ENCODE assay signal across 26 cellular contexts in genomic region chr5:140309706-140310249, GRCh38. TPM values are rescaled to one million over a fixed set of nuclear protein-coding genes. Genes with fewer than 3 reads are reported as not detected.
A peak's percentile ranks its signal among the peaks of the same experiment; 100 is the strongest.
DNase-seq lines count a peak whose midpoint lies in the region; ATAC-seq, FAIRE-seq and TF ChIP-seq lines count a peak whose summit lies in the region.
"Had no signal": no experiment of that assay in that cellular context is flagged by ENCODE, and none has a peak within 500 bp of the region (broad histone marks: within the 10 kb centered on the region; RNA-seq: fewer than 3 reads in every experiment).

No MANE protein-coding gene starts in this region.

- H2AFZ ChIP-seq in endothelial cell of umbilical vein (ENCODE audit: low read depth, low read length), result no peak overlapping the region
- peak overlapping the region; percentile 17 for H2AFZ ChIP-seq in parathyroid adenoma

- BruUV-seq in endothelial cell of umbilical vein (replicated peaks; lab: Mats Ljungman, UMichigan), result no TSS peak

- H3K4me3 Mint-ChIP-seq in CD14-positive monocyte, result no peak overlapping the region
- H3K4me3 Mint-ChIP-seq in stimulated activated effector memory CD8-positive, alpha-beta T cell treated with anti-CD3 and anti-CD28 coated beads, Interleukin-12 subunit alpha, Interleukin-12 subunit beta, amount 100 ng/mL, for 72 hours, result no peak overlapping the region
- H3K4me3 Mint-ChIP-seq: CD4-positive, CD25-positive, alpha-beta regulatory T cell had no signal

- no peaks in the 10 kb centered on the region for H3K9me1 ChIP-seq in endothelial cell of umbilical vein (replicated peaks; ENCODE audit: control insufficient read depth, extremely low read depth, insufficient read depth, low read length)

- H3K27ac ChIP-seq in SJSA1 (peak overlapping the region; percentile 62; the same call in 1 of the 2 replicates), endothelial cell of umbilical vein (ENCODE audit: insufficient read depth, low read depth, low read length) (peak overlapping the region; percentile 98), parathyroid adenoma (no peak overlapping the region)
- H3K27ac ChIP-seq: HL-60, KMS-11 had no signal

- CTCF ChIA-PET in endothelial cell of umbilical vein (lab: Charles Lee), result interaction anchor here (1.8 to 3.6 kb wide), 2 partner anchors 15 to 65 kb away, joined by 11 to 29 read pairs; no protein-coding TSS in a partner anchor

- POLR2A ChIA-PET in endothelial cell of umbilical vein (lab: Charles Lee), result interaction anchor here (4.3 kb wide), 1 partner anchor 35 kb away, joined by 33 read pairs; the partner anchor contains the start of gene HBEGF

- dilution Hi-C loops in endothelial cell of umbilical vein (cut with MboI; ENCODE audit: extremely low pct_ligation_motif_present, low sequenced_read_pairs), result no loop called here

- H3K36me3 Mint-ChIP-seq in CD14-positive monocyte, result peaks cover 0 to 3% of the 10 kb centered on the region in 2 donors
- H3K36me3 Mint-ChIP-seq in stimulated activated effector memory CD8-positive, alpha-beta T cell treated with anti-CD3 and anti-CD28 coated beads, Interleukin-12 subunit alpha, Interleukin-12 subunit beta, amount 100 ng/mL, for 72 hours, result no peaks in the 10 kb centered on the region
- H3K36me3 Mint-ChIP-seq: CD4-positive, CD25-positive, alpha-beta regulatory T cell had no signal

- no peak for ATAC-seq in HG03342 (IDR thresholded peaks at IDR 0.05; ENCODE audit: unreplicated experiment)
- ATAC-seq in stimulated activated effector memory CD8-positive, alpha-beta T cell treated with anti-CD3 and anti-CD28 coated beads, Interleukin-12 subunit alpha, Interleukin-12 subunit beta, amount 100 ng/mL, for 72 hours, result no peak
- ATAC-seq: HepG2, Right ventricle myocardium inferior had no signal

- no peak for FAIRE-seq in endothelial cell of umbilical vein (lab: Jason Lieb, UNC)
- FAIRE-seq: HepG2, RCC 7860 had no signal

- H3K36me3 ChIP-seq in SJSA1 (no peaks in the 10 kb centered on the region), endothelial cell of umbilical vein (ENCODE audit: control insufficient read depth in 2 of 2, extremely low read depth in 1 of 2, insufficient read depth in 2 of 2, low read length in 2 of 2) (no peaks in the 10 kb centered on the region), parathyroid adenoma (ENCODE audit: control insufficient read depth, insufficient read depth, low read length) (no peaks in the 10 kb centered on the region)
- H3K36me3 ChIP-seq: BE2C had no signal

- TF ChIP-seq POLR2A in endothelial cell of umbilical vein (IDR thresholded peaks at IDR 0.05; ENCODE audit: low read depth, low read length), result no peak

- H3K4me2 ChIP-seq in endothelial cell of umbilical vein (ENCODE audit: insufficient read depth, low read length), result no peak overlapping the region
- H3K4me2 ChIP-seq in parathyroid adenoma (ENCODE audit: low read length), result no peak overlapping the region
- H3K4me2 ChIP-seq: KMS-11 had no signal

- H3K9ac ChIP-seq in endothelial cell of umbilical vein (replicated peaks; ENCODE audit: extremely low read depth, insufficient read depth, low read length) (no peak overlapping the region), parathyroid adenoma (no peak overlapping the region)
- H3K9ac ChIP-seq: KMS-11 had no signal

- H3K79me2 ChIP-seq in endothelial cell of umbilical vein (ENCODE audit: control insufficient read depth, insufficient read depth, low read length), result no peaks in the 10 kb centered on the region
- H3K79me2 ChIP-seq in parathyroid adenoma, result no peaks in the 10 kb centered on the region

- H3K27me3 Mint-ChIP-seq in CD14-positive monocyte (ENCODE audit: low read depth in 3 of 3), result peaks cover 0 to 2% (median 1%) of the 10 kb centered on the region in 3 donors

- H3K4me1 ChIP-seq in SJSA1 (replicated peaks) (peaks cover 43% of the 10 kb centered on the region), endothelial cell of umbilical vein (ENCODE audit: control insufficient read depth, extremely low read depth, insufficient read depth, low read length) (peaks cover 40% of the 10 kb centered on the region), parathyroid adenoma (peaks cover 30% of the 10 kb centered on the region)
- H3K4me1 ChIP-seq: BE2C had no signal

- H3K27ac Mint-ChIP-seq in CD14-positive monocyte, result peak overlapping the region in 4 of 7 donors; percentile 7 to 39 (median 26)
- no peak overlapping the region for H3K27ac Mint-ChIP-seq in stimulated activated effector memory CD8-positive, alpha-beta T cell treated with anti-CD3 and anti-CD28 coated beads, Interleukin-12 subunit alpha, Interleukin-12 subunit beta, amount 100 ng/mL, for 72 hours
- H3K27ac Mint-ChIP-seq: CD4-positive, CD25-positive, alpha-beta regulatory T cell had no signal

- DNase-seq in CD14-positive monocyte (ENCODE audit: low spot score) (no peak), SJSA1 (ENCODE audit: low read depth in 1 of 2, low spot score in 2 of 2) (no peak), endothelial cell of umbilical vein (ENCODE audit: low read depth, low spot score) (no peak), GF-D8 (lab: John Stamatoyannopoulos, UW) (no peak), NK-92 (lab: John Stamatoyannopoulos, UW; ENCODE audit: unreplicated experiment) (no peak)
- no peak for DNase-seq in stimulated activated effector memory CD8-positive, alpha-beta T cell treated with anti-CD3 and anti-CD28 coated beads, Interleukin-12 subunit alpha, Interleukin-12 subunit beta, amount 100 ng/mL, for 72 hours (ENCODE audit: low spot score in 2 of 2)
- DNase-seq: BE2C; CD4-positive, CD25-positive, alpha-beta regulatory T cell; COR-L47; DMS79; H7; NCI-H1092 treated with DMSO at 0.1 percent for 48 hours; NCI-H1436 treated with DMSO at 0.1 percent for 48 hours; NCI-H1930; NCI-H226; NCI-H510A treated with DMSO at 0.1 percent for 48 hours; NCI-H748 treated with DMSO at 0.1 percent for 48 hours; NK-92 treated with Interleukin-12 subunit alpha and Interleukin-12 subunit beta, amount 100 ng/mL, for 24 hours had no signal

- no peaks in the 10 kb centered on the region for H3K9me3 ChIP-seq in SJSA1 (replicated peaks)
- no peaks in the 10 kb centered on the region for H3K9me3 ChIP-seq in endothelial cell of umbilical vein (replicated peaks; ENCODE audit: control insufficient read depth, insufficient read depth, low read length)
- H3K9me3 ChIP-seq in parathyroid adenoma (ENCODE audit: control insufficient read depth, low read length), result no peaks in the 10 kb centered on the region
- H3K9me3 ChIP-seq: BE2C had no signal

- intact Hi-C loops in CD14-positive monocyte (cut with micrococcal nuclease), result loop anchor here (5.0 kb wide), 2 partner anchors 33 to 37 kb away; no protein-coding TSS in a partner anchor
- intact Hi-C loops in endothelial cell of umbilical vein (cut with micrococcal nuclease), result no loop called here

- no peaks in the 10 kb centered on the region for H4K20me1 ChIP-seq in endothelial cell of umbilical vein (replicated peaks; ENCODE audit: control insufficient read depth, extremely low read depth, insufficient read depth, low read length)

- H3K4me1 Mint-ChIP-seq in CD14-positive monocyte, result peaks cover 43% of the 10 kb centered on the region
- peaks cover 8% of the 10 kb centered on the region for H3K4me1 Mint-ChIP-seq in stimulated activated effector memory CD8-positive, alpha-beta T cell treated with anti-CD3 and anti-CD28 coated beads, Interleukin-12 subunit alpha, Interleukin-12 subunit beta, amount 100 ng/mL, for 72 hours
- H3K4me1 Mint-ChIP-seq: CD4-positive, CD25-positive, alpha-beta regulatory T cell had no signal

- no peaks in the 10 kb centered on the region for H3K9me3 Mint-ChIP-seq in CD14-positive monocyte
- H3K9me3 Mint-ChIP-seq in stimulated activated effector memory CD8-positive, alpha-beta T cell treated with anti-CD3 and anti-CD28 coated beads, Interleukin-12 subunit alpha, Interleukin-12 subunit beta, amount 100 ng/mL, for 72 hours, result no peaks in the 10 kb centered on the region
- H3K9me3 Mint-ChIP-seq: CD4-positive, CD25-positive, alpha-beta regulatory T cell had no signal

- H3K27me3 ChIP-seq in SJSA1 (replicated peaks), result no peaks in the 10 kb centered on the region
- no peaks in the 10 kb centered on the region for H3K27me3 ChIP-seq in endothelial cell of umbilical vein (ENCODE audit: control insufficient read depth in 2 of 2, insufficient read depth in 2 of 2, low read length in 2 of 2)
- H3K27me3 ChIP-seq in parathyroid adenoma (ENCODE audit: control insufficient read depth, insufficient read depth, low read length), result no peaks in the 10 kb centered on the region
- H3K27me3 ChIP-seq: BE2C had no signal

- TF ChIP-seq CTCF in CD14-positive monocyte (IDR thresholded peaks at IDR 0.05) (no peak), endothelial cell of umbilical vein (IDR thresholded peaks at IDR 0.05; ENCODE audit: extremely low read depth in 1 of 2, insufficient read depth in 1 of 2, low read depth in 1 of 2, low read length in 2 of 2) (no peak), parathyroid adenoma (IDR thresholded peaks at IDR 0.05) (no peak)

- no peak overlapping the region for H3K4me3 ChIP-seq in SJSA1
- no peak overlapping the region for H3K4me3 ChIP-seq in endothelial cell of umbilical vein (replicated peaks in 1 of 3; ENCODE audit: insufficient read depth in 1 of 3, low read depth in 1 of 3, low read length in 3 of 3)
- H3K4me3 ChIP-seq in parathyroid adenoma (ENCODE audit: low read depth, low read length), result no peak overlapping the region

RNA-seq across cellular contexts. Expression of gene PFDN1, which starts 6.9 kb away (rescaled TPM):
- 100 to 1,000 TPM in 1 of 2 donors, 10 to 100 TPM in 1; 82.2 to 105 TPM for polyA plus RNA-seq in CD14-positive monocyte
- total RNA-seq in SJSA1 (2014; rRNA removed; shearing (Covaris generic)), result 200 and 218 TPM in 2 replicates
- 107 and 108 TPM in 2 replicates for total RNA-seq in endothelial cell of umbilical vein
- polyA plus RNA-seq in endothelial cell of umbilical vein, result 156 and 158 TPM in 2 replicates
- polyA plus RNA-seq in endothelial cell of umbilical vein (2011; cell fraction: cytosol; rRNA removed), result 180 and 203 TPM in 2 replicates
- polyA plus RNA-seq in endothelial cell of umbilical vein (2011; cell fraction: nucleus; rRNA removed), result 69.6 and 71.7 TPM in 2 replicates
- polyA plus RNA-seq in endothelial cell of umbilical vein (2012), result 141 and 266 TPM in 2 replicates
- polyA minus RNA-seq in endothelial cell of umbilical vein, result 115 and 149 TPM in 2 replicates
- polyA minus RNA-seq in endothelial cell of umbilical vein (2011; cell fraction: cytosol; rRNA and poly(A)+ RNA removed), result 25.7 TPM
- polyA minus RNA-seq in endothelial cell of umbilical vein (2011; cell fraction: nucleus; rRNA and poly(A)+ RNA removed), result 29.2 and 44.5 TPM in 2 replicates

RNA-seq across cellular contexts. Expression of gene HBEGF, which starts 36.6 kb away (rescaled TPM):
- polyA plus RNA-seq in CD14-positive monocyte, result 10 to 100 TPM; 25.2 to 31.6 TPM
- total RNA-seq in SJSA1 (2014; rRNA removed; shearing (Covaris generic)), result 44.2 and 46.9 TPM in 2 replicates
- total RNA-seq in endothelial cell of umbilical vein, result 33.2 and 35.3 TPM in 2 replicates
- polyA plus RNA-seq in endothelial cell of umbilical vein, result 62.9 and 79.8 TPM in 2 replicates
- polyA plus RNA-seq in endothelial cell of umbilical vein (2011; cell fraction: cytosol; rRNA removed), result 79.4 and 88.5 TPM in 2 replicates
- polyA plus RNA-seq in endothelial cell of umbilical vein (2011; cell fraction: nucleus; rRNA removed), result 126 and 162 TPM in 2 replicates
- polyA plus RNA-seq in endothelial cell of umbilical vein (2012), result 38.6 and 57.3 TPM in 2 replicates
- polyA minus RNA-seq in endothelial cell of umbilical vein, result 33.7 and 35.1 TPM in 2 replicates
- 1.2 TPM for polyA minus RNA-seq in endothelial cell of umbilical vein (2011; cell fraction: cytosol; rRNA and poly(A)+ RNA removed)
- 54.6 and 68.6 TPM in 2 replicates for polyA minus RNA-seq in endothelial cell of umbilical vein (2011; cell fraction: nucleus; rRNA and poly(A)+ RNA removed)
- polyA plus RNA-seq: CD4-positive, CD25-positive, alpha-beta regulatory T cell had no signal

RNA-seq across cellular contexts. Expression of gene SLC4A9, which starts 50.2 kb away (rescaled TPM):
- polyA plus RNA-seq in CD14-positive monocyte (not detected), endothelial cell of umbilical vein (not detected in 2 replicates)
- not detected in 2 replicates for total RNA-seq in SJSA1 (2014; rRNA removed; shearing (Covaris generic))
- not detected in 2 replicates for total RNA-seq in endothelial cell of umbilical vein
- 0.06 TPM in 1 of 2 replicates, not detected in the other for polyA plus RNA-seq in endothelial cell of umbilical vein (2011; cell fraction: cytosol; rRNA removed)
- 0.09 and 0.22 TPM in 2 replicates for polyA plus RNA-seq in endothelial cell of umbilical vein (2011; cell fraction: nucleus; rRNA removed)
- polyA plus RNA-seq in endothelial cell of umbilical vein (2012), result not detected in 2 replicates
- not detected in 2 replicates for polyA minus RNA-seq in endothelial cell of umbilical vein
- polyA minus RNA-seq in endothelial cell of umbilical vein (2011; cell fraction: cytosol; rRNA and poly(A)+ RNA removed), result not detected
- polyA minus RNA-seq in endothelial cell of umbilical vein (2011; cell fraction: nucleus; rRNA and poly(A)+ RNA removed), result not detected in 2 replicates
- total RNA-seq: A172; CD4-positive, CD25-positive, alpha-beta regulatory T cell; H7; HepG2; Right ventricle myocardium inferior had no signal
- polyA plus RNA-seq: CD4-positive, CD25-positive, alpha-beta regulatory T cell; HepG2 had no signal
